Comparison of ENCODE assay signal across 8 cellular contexts in genomic region chr4:123661080-123661737, GRCh38.
A peak's percentile ranks its signal among the peaks of the same experiment; 100 is the strongest.
DNase-seq lines count a peak whose midpoint lies in the region; FAIRE-seq and TF ChIP-seq lines count a peak whose summit lies in the region.

No MANE protein-coding gene starts in this region.

- no peaks in the 10 kb centered on the region for H3K27me3 ChIP-seq in A673 (replicated peaks; ENCODE audit: insufficient read depth, low read depth, low read length, poor library complexity)

- in situ Hi-C loops in GM13977 (cut with MboI; ENCODE audit: low pct_unique_long_range_greater_than_20kb, low sequenced_read_pairs, unreplicated experiment), result loop anchor here (25.0 kb wide), 2 partner anchors 274 to 549 kb away; partner anchors contain the start of gene SPRY1

- TF ChIP-seq POLR2A in GM12892 (IDR thresholded peaks at IDR 0.05; ENCODE audit: low read depth, low read length), result no peak

- H3K9me3 ChIP-seq in A673 (ENCODE audit: low read depth, low read length, poor library complexity, severe bottlenecking), result peaks cover 5% of the 10 kb centered on the region
- H3K9me3 ChIP-seq in kidney (ENCODE audit: control insufficient read depth in 1 of 2, low read length in 2 of 2), result no peaks in the 10 kb centered on the region

- H3K4me1 ChIP-seq in A673 (ENCODE audit: insufficient read depth, low read length, poor library complexity, severe bottlenecking), result peaks cover 7% of the 10 kb centered on the region
- no peaks in the 10 kb centered on the region for H3K4me1 ChIP-seq in kidney (ENCODE audit: control insufficient read depth in 1 of 2, insufficient read depth in 1 of 2, low read depth in 1 of 2, low read length in 2 of 2)

- no peak overlapping the region for H3K27ac ChIP-seq in A673 (ENCODE audit: low read depth, low read length, poor library complexity, severe bottlenecking)
- no peak overlapping the region for H3K27ac ChIP-seq in kidney (ENCODE audit: low read depth in 2 of 2, low read length in 2 of 2)

- DNase-seq in A673 (ENCODE audit: low spot score) (peak; percentile 46), GM13977 (ENCODE audit: low spot score) (no peak), amniotic epithelial cell (ENCODE audit: low read depth) (peak; percentile 37), kidney (no peak), GM19239 (ENCODE audit: insufficient read length, low spot score) (no peak), A172 (ENCODE audit: low spot score) (no peak), GM12892 (ENCODE audit: insufficient read length) (no peak)
- no peak for DNase-seq in activated CD4-positive, alpha-beta T cell treated with anti-CD3 and anti-CD28 coated beads for 1 hour

- TF ChIP-seq CTCF in A673 (conservative IDR thresholded peaks at IDR 0.05; ENCODE audit: low read depth, low read length), result peak; percentile 68
- peak; percentile 20 for TF ChIP-seq CTCF in GM13977 (IDR thresholded peaks at IDR 0.05; ENCODE audit: extremely low read depth, insufficient read depth, missing control alignments)
- peak; percentile 45 for TF ChIP-seq CTCF in kidney (IDR thresholded peaks at IDR 0.05; ENCODE audit: borderline replicate concordance, extremely low read depth, insufficient read depth)

- H3K9ac ChIP-seq in kidney (ENCODE audit: low read length in 2 of 2), result no peak overlapping the region

- H3K4me3 ChIP-seq in A673 (ENCODE audit: low read depth, low read length, poor library complexity, severe bottlenecking), result no peak overlapping the region
- H3K4me3 ChIP-seq in kidney (ENCODE audit: low read length in 2 of 2), result no peak overlapping the region

- no TSS peak for BruUV-seq in A673 (replicated peaks; lab: Mats Ljungman, UMichigan)

- CTCF ChIA-PET in A673 (lab: Charles Lee), result interaction anchor here (0.7 kb wide), 1 partner anchor 141 kb away, joined by 3 read pairs; no protein-coding TSS in a partner anchor

- intact Hi-C loops in A673 (cut with micrococcal nuclease; ENCODE audit: unreplicated experiment) (loop anchor here (2.0 to 5.0 kb wide), 3 partner anchors 264 to 534 kb away; partner anchors contain the start of gene SPRY1), kidney (cut with DNase I) (no loop called here)

- POLR2A ChIA-PET in A673 (lab: Charles Lee; ENCODE audit: low non-redundant PET), result no interaction called here

- no peaks in the 10 kb centered on the region for H3K36me3 ChIP-seq in A673 (ENCODE audit: insufficient read depth, low read length, poor library complexity, severe bottlenecking)
- no peaks in the 10 kb centered on the region for H3K36me3 ChIP-seq in kidney (ENCODE audit: control insufficient read depth in 1 of 2, insufficient read depth in 2 of 2, low read length in 2 of 2)

- peak; percentile 81 for FAIRE-seq in kidney (lab: Jason Lieb, UNC)
- no peak for FAIRE-seq in GM19239 (lab: Jason Lieb, UNC)
- FAIRE-seq in GM12892 (lab: Jason Lieb, UNC), result no peak

Comparison
In these comparisons a context has a peak if more than half of its experiments do, and no peak if none do; other contexts are left out.
1. DNase-seq: peak in A673 (single experiment) and amniotic epithelial cell (single experiment); none in GM13977 (single experiment), kidney (single experiment), GM19239 (single experiment), A172 (single experiment), activated CD4-positive, alpha-beta T cell treated with anti-CD3 and anti-CD28 coated beads for 1 hour (single experiment) and GM12892 (single experiment).
2. Peak in every context shown above with its lines, with median percentiles within 50 percentile points of each other: CTCF ChIP-seq.